In genomic region chr16:28873543-28874201, GRCh38 we compare ENCODE assay signal across 8 cellular contexts. TPM values are rescaled to one million over a fixed set of nuclear protein-coding genes. Genes with fewer than 3 reads are reported as not detected.
A peak's percentile ranks its signal among the peaks of the same experiment; 100 is the strongest.
DNase-seq lines count a peak whose midpoint lies in the region; ATAC-seq and TF ChIP-seq lines count a peak whose summit lies in the region.

No MANE protein-coding gene starts in this region.

- peak; percentile 63 to 75 for ATAC-seq in CD4-positive, CD25-positive, alpha-beta regulatory T cell (ENCODE audit: low read depth in 2 of 2)
- ATAC-seq in HG03196 (IDR thresholded peaks at IDR 0.05; ENCODE audit: unreplicated experiment) (no peak), HG02973 (IDR thresholded peaks at IDR 0.05; ENCODE audit: unreplicated experiment) (no peak)

- DNase-seq in CD4-positive, CD25-positive, alpha-beta regulatory T cell: peak; percentile 36 to 53 (median 45)
- DNase-seq in activated CD8-positive, alpha-beta memory T cell treated with anti-CD3 and anti-CD28 coated beads, Interleukin-2, amount 50 U/mL, for 48 hours: peak; percentile 81
- DNase-seq in fibroblast of pulmonary artery (ENCODE audit: low read depth): peak; percentile 14
- peak; percentile 30 to 39 for DNase-seq in stimulated activated CD4-positive, alpha-beta T cell treated with anti-CD3 and anti-CD28 coated beads, Interleukin-1b, Interleukin-23, amount 100 ng/mL, for 1 hour (ENCODE audit: low read depth in 2 of 2)
- no peak for DNase-seq in mesenteric fat pad (ENCODE audit: low spot score)

- no peaks in the 10 kb centered on the region for H3K27me3 Mint-ChIP-seq in CD4-positive, CD25-positive, alpha-beta regulatory T cell

- no peak overlapping the region for H3K4me3 Mint-ChIP-seq in CD4-positive, CD25-positive, alpha-beta regulatory T cell

- no peaks in the 10 kb centered on the region for H3K4me1 ChIP-seq in CD4-positive, CD25-positive, alpha-beta regulatory T cell (ENCODE audit: control insufficient read depth, insufficient read depth, low read length, poor library complexity, severe bottlenecking)

- H3K36me3 ChIP-seq in CD4-positive, CD25-positive, alpha-beta regulatory T cell (ENCODE audit: control insufficient read depth, insufficient read depth, low read length): peaks cover 31% of the 10 kb centered on the region

- H3K4me1 Mint-ChIP-seq in CD4-positive, CD25-positive, alpha-beta regulatory T cell: peaks cover 0 to 6% (median 2%) of the 10 kb centered on the region in 4 donors

- H3K36me3 Mint-ChIP-seq in CD4-positive, CD25-positive, alpha-beta regulatory T cell: peaks cover 10% of the 10 kb centered on the region

- no peaks in the 10 kb centered on the region for H3K9me3 ChIP-seq in CD4-positive, CD25-positive, alpha-beta regulatory T cell (ENCODE audit: control insufficient read depth in 2 of 2, low read length in 2 of 2)

- no peaks in the 10 kb centered on the region for H3K9me3 Mint-ChIP-seq in CD4-positive, CD25-positive, alpha-beta regulatory T cell

- H3K27ac ChIP-seq in CD4-positive, CD25-positive, alpha-beta regulatory T cell (ENCODE audit: insufficient read depth, low read length, poor library complexity, severe bottlenecking): no peak overlapping the region

- TF ChIP-seq CTCF in LNCAP (IDR thresholded peaks at IDR 0.05): peak; percentile 71
- TF ChIP-seq CTCF in fibroblast of pulmonary artery (IDR thresholded peaks at IDR 0.05; ENCODE audit: low read length, missing control alignments): peak; percentile 66

- no peak overlapping the region for H3K4me3 ChIP-seq in CD4-positive, CD25-positive, alpha-beta regulatory T cell (ENCODE audit: low read depth, low read length)
- no peak overlapping the region for H3K4me3 ChIP-seq in fibroblast of pulmonary artery (replicated peaks; ENCODE audit: low read depth, low read length)

- no peak overlapping the region for H3K27ac Mint-ChIP-seq in CD4-positive, CD25-positive, alpha-beta regulatory T cell

- H3K27me3 ChIP-seq in CD4-positive, CD25-positive, alpha-beta regulatory T cell (ENCODE audit: control insufficient read depth, insufficient read depth, low read length): no peaks in the 10 kb centered on the region

RNA-seq across cellular contexts. Expression of gene ATP2A1, which starts 4.6 kb away (rescaled TPM):
- 1.4 TPM for total RNA-seq in CD4-positive, CD25-positive, alpha-beta regulatory T cell
- not detected for polyA plus RNA-seq in CD4-positive, CD25-positive, alpha-beta regulatory T cell
- 0.48 TPM for total RNA-seq in mesenteric fat pad

RNA-seq across cellular contexts. Expression of gene SH2B1, which starts 10.0 kb away (rescaled TPM):
- 73.8 TPM for total RNA-seq in CD4-positive, CD25-positive, alpha-beta regulatory T cell
- 1 to 10 TPM; 1.5 to 2.4 (median 1.9) TPM for polyA plus RNA-seq in CD4-positive, CD25-positive, alpha-beta regulatory T cell
- total RNA-seq in mesenteric fat pad: 32.5 TPM

RNA-seq across cellular contexts. Expression of gene TUFM, which starts 27.5 kb away (rescaled TPM):
- total RNA-seq in CD4-positive, CD25-positive, alpha-beta regulatory T cell: 98.4 TPM
- 100 to 1,000 TPM; 125 to 165 (median 147) TPM for polyA plus RNA-seq in CD4-positive, CD25-positive, alpha-beta regulatory T cell
- 113 TPM for total RNA-seq in mesenteric fat pad

RNA-seq across cellular contexts. Expression of gene ATXN2L, which starts 50.9 kb away (rescaled TPM):
- total RNA-seq in CD4-positive, CD25-positive, alpha-beta regulatory T cell: 342 TPM
- polyA plus RNA-seq in CD4-positive, CD25-positive, alpha-beta regulatory T cell: 10 to 100 TPM; 11.0 to 20.8 (median 11.6) TPM
- total RNA-seq in mesenteric fat pad: 106 TPM

RNA-seq across cellular contexts. Expression of gene RABEP2, which starts 51.4 kb away (rescaled TPM):
- 28.2 TPM for total RNA-seq in CD4-positive, CD25-positive, alpha-beta regulatory T cell
- polyA plus RNA-seq in CD4-positive, CD25-positive, alpha-beta regulatory T cell: 1 to 10 TPM; 2.9 to 3.9 (median 3.4) TPM
- 7.5 TPM for total RNA-seq in mesenteric fat pad

Comparison
In these comparisons a context has a peak if more than half of its experiments do, and no peak if none do; other contexts are left out.
1. ATAC-seq: peak in CD4-positive, CD25-positive, alpha-beta regulatory T cell (2 of 2); none in HG03196 (single experiment) and HG02973 (single experiment).